ENCODE assay signal across 8 cellular contexts in genomic region chr15:44427756-44428724, GRCh38. TPM values are rescaled to one million over a fixed set of nuclear protein-coding genes. Genes with fewer than 3 reads are reported as not detected.
DNase-seq lines count a peak whose midpoint lies in the region; ATAC-seq, FAIRE-seq and TF ChIP-seq lines count a peak whose summit lies in the region.

No MANE protein-coding gene starts in this region.

- intact Hi-C loops in kidney (cut with DNase I): no loop called here

- H3K4me1 Mint-ChIP-seq in stimulated activated naive CD8-positive, alpha-beta T cell treated with anti-CD3 and anti-CD28 coated beads, Interleukin-15, amount 100 ng/mL, for 72 hours: peaks cover 48% of the 10 kb centered on the region

- H3K4me3 ChIP-seq in GM12864 (ENCODE audit: low read depth, low read length) (peak overlapping the region; percentile 91), brain microvascular endothelial cell (ENCODE audit: low read depth, low read length) (peak overlapping the region; percentile 98), kidney (ENCODE audit: low read length in 2 of 2) (peak overlapping the region; percentile 98 to 100)

- H3K9me3 Mint-ChIP-seq in stimulated activated naive CD8-positive, alpha-beta T cell treated with anti-CD3 and anti-CD28 coated beads, Interleukin-15, amount 100 ng/mL, for 72 hours: no peaks in the 10 kb centered on the region

- H3K9ac ChIP-seq in kidney (ENCODE audit: low read length in 2 of 2): peak overlapping the region; percentile 71 to 95

- H3K4me1 ChIP-seq in kidney (ENCODE audit: control insufficient read depth in 1 of 2, insufficient read depth in 1 of 2, low read depth in 1 of 2, low read length in 2 of 2): peaks cover 6 to 11% of the 10 kb centered on the region in 2 donors

- peak overlapping the region; percentile 93 to 98 for H3K4me3 Mint-ChIP-seq in stimulated activated naive CD8-positive, alpha-beta T cell treated with anti-CD3 and anti-CD28 coated beads, Interleukin-15, amount 100 ng/mL, for 72 hours

- H3K27me3 Mint-ChIP-seq in stimulated activated naive CD8-positive, alpha-beta T cell treated with anti-CD3 and anti-CD28 coated beads, Interleukin-15, amount 100 ng/mL, for 72 hours: no peaks in the 10 kb centered on the region

- in situ Hi-C loops in ACHN (cut with HindIII; ENCODE audit: low pct_ligation_motif_present, low pct_unique_long_range_greater_than_20kb, low sequenced_read_pairs) (no loop called here), brain microvascular endothelial cell (cut with HindIII; ENCODE audit: low pct_ligation_motif_present, low sequenced_read_pairs) (no loop called here)

- no peaks in the 10 kb centered on the region for H3K36me3 ChIP-seq in brain microvascular endothelial cell (replicated peaks)
- H3K36me3 ChIP-seq in kidney (ENCODE audit: control insufficient read depth in 1 of 2, insufficient read depth in 2 of 2, low read length in 2 of 2): no peaks in the 10 kb centered on the region

- DNase-seq in ACHN (peak; percentile 73), GM12864 (ENCODE audit: low read depth) (peak; percentile 5), NCI-H510A treated with DMSO at 0.1 percent for 48 hours (lab: John Stamatoyannopoulos, UW) (peak; percentile 49), brain microvascular endothelial cell (no peak), kidney (no peak), T-helper 9 cell (no peak)
- no peak for DNase-seq in stimulated activated naive CD8-positive, alpha-beta T cell treated with anti-CD3 and anti-CD28 coated beads, Interleukin-15, amount 100 ng/mL, for 72 hours

- H3K27me3 ChIP-seq in brain microvascular endothelial cell (replicated peaks): no peaks in the 10 kb centered on the region

- peak overlapping the region; percentile 96 for H3K27ac ChIP-seq in brain microvascular endothelial cell
- peak overlapping the region; percentile 93 to 99 for H3K27ac ChIP-seq in kidney (ENCODE audit: low read depth in 2 of 2, low read length in 2 of 2)

- ATAC-seq in HG02973 (IDR thresholded peaks at IDR 0.05; ENCODE audit: unreplicated experiment): peak; percentile 21
- ATAC-seq in stimulated activated naive CD8-positive, alpha-beta T cell treated with anti-CD3 and anti-CD28 coated beads, Interleukin-15, amount 100 ng/mL, for 72 hours: no peak

- H3K9me3 ChIP-seq in kidney (ENCODE audit: control insufficient read depth in 1 of 2, low read length in 2 of 2): no peaks in the 10 kb centered on the region

- TF ChIP-seq CTCF in GM12864 (IDR thresholded peaks at IDR 0.05; ENCODE audit: low read depth, low read length, missing control alignments) (peak; percentile 1), brain microvascular endothelial cell (IDR thresholded peaks at IDR 0.05; ENCODE audit: low read depth, low read length, missing control alignments) (no peak), kidney (IDR thresholded peaks at IDR 0.05; ENCODE audit: borderline replicate concordance, extremely low read depth, insufficient read depth) (peak; percentile 13)

- no peak for FAIRE-seq in kidney (lab: Jason Lieb, UNC)

- peak overlapping the region; percentile 94 to 100 for H3K27ac Mint-ChIP-seq in stimulated activated naive CD8-positive, alpha-beta T cell treated with anti-CD3 and anti-CD28 coated beads, Interleukin-15, amount 100 ng/mL, for 72 hours

RNA-seq across cellular contexts. Expression of gene CTDSPL2, which starts 0.6 kb away (rescaled TPM):
- total RNA-seq in kidney: 37.8 TPM
- polyA plus RNA-seq in kidney (ENCODE audit: insufficient read depth, low read depth, low replicate concordance): 4.2 TPM

Comparison
In these comparisons a context has a peak if more than half of its experiments do, and no peak if none do; other contexts are left out.
1. DNase-seq: peak in ACHN (single experiment), GM12864 (single experiment) and NCI-H510A treated with DMSO at 0.1 percent for 48 hours (single experiment); none in brain microvascular endothelial cell (single experiment), kidney (single experiment), stimulated activated naive CD8-positive, alpha-beta T cell treated with anti-CD3 and anti-CD28 coated beads, Interleukin-15, amount 100 ng/mL, for 72 hours (0 of 2) and T-helper 9 cell (single experiment).
2. Peak in every context shown above with its lines, with median percentiles within 50 percentile points of each other: H3K4me3 ChIP-seq.